Comparison of ENCODE assay signal across 12 cellular contexts in genomic region chr1:244092293-244093264, GRCh38. TPM values are rescaled to one million over a fixed set of nuclear protein-coding genes. Genes with fewer than 3 reads are reported as not detected.
DNase-seq lines count a peak whose midpoint lies in the region; ATAC-seq, FAIRE-seq and TF ChIP-seq lines count a peak whose summit lies in the region.
"Had no signal": no experiment of that assay in that cellular context is flagged by ENCODE, and none has a peak within 500 bp of the region (broad histone marks: within the 10 kb centered on the region; RNA-seq: fewer than 3 reads in every experiment).

No MANE protein-coding gene starts in this region.

- CTCF ChIA-PET in activated CD4-positive, alpha-beta T cell treated with anti-CD3 and anti-CD28 coated beads, Interleukin-2, amount 10 ng/mL, durations not matched to agents 7 days and 5 days (lab: Charles Lee), result no interaction called here

- H3K27ac Mint-ChIP-seq in activated CD4-positive, alpha-beta T cell treated with anti-CD3 and anti-CD28 coated beads, Interleukin-2, amount 10 ng/mL, durations not matched to agents 7 days and 5 days, result no peak overlapping the region
- H3K27ac Mint-ChIP-seq in glutamatergic neuron (ENCODE audit: unreplicated experiment), result no peak overlapping the region

- H3K4me1 ChIP-seq in breast epithelium (no peaks in the 10 kb centered on the region), right lobe of liver (peaks cover 0 to 61% (median 27%) of the 10 kb centered on the region in 4 donors)

- intact Hi-C loops in breast epithelium (cut with DNase I; ENCODE audit: low total_unique reads) (no loop called here), right lobe of liver (cut with DNase I) (no loop called here)

- H3K27ac ChIP-seq in breast epithelium (peak overlapping the region; percentile 63 to 71), right lobe of liver (peak overlapping the region in 2 of 3 donors; percentile 69 to 78)
- H3K27ac ChIP-seq: C4-2B had no signal

- DNase-seq in AG10803 (ENCODE audit: low read depth) (peak; percentile 86), NCI-H146 (lab: John Stamatoyannopoulos, UW) (peak; percentile 95), breast epithelium (ENCODE audit: low spot score in 2 of 2) (peak in 1 of 2 donors; percentile 25), right lobe of liver (peak in 1 of 3 donors; percentile 53), mesenteric fat pad (ENCODE audit: low spot score) (no peak), frontal cortex (ENCODE audit: low spot score in 2 of 2) (no peak), glutamatergic neuron (no peak)
- no peak for DNase-seq in activated CD4-positive, alpha-beta T cell treated with anti-CD3 and anti-CD28 coated beads, Interleukin-2, amount 10 ng/mL, durations not matched to agents 7 days and 5 days
- DNase-seq: naive B cell; NCI-H510A treated with DMSO at 0.1 percent for 48 hours; stimulated activated CD4-positive, alpha-beta T cell treated with anti-CD3 and anti-CD28 coated beads, Interleukin-15, amount 100 ng/mL, for 24 hours had no signal

- TF ChIP-seq CTCF in AG10803 (conservative IDR thresholded peaks at IDR 0.05; ENCODE audit: low read length) (no peak), breast epithelium (IDR thresholded peaks at IDR 0.05) (no peak), right lobe of liver (IDR thresholded peaks at IDR 0.05) (no peak), glutamatergic neuron (IDR thresholded peaks at IDR 0.05; ENCODE audit: partially characterized antibody, unreplicated experiment) (no peak)

- peaks cover 2% of the 10 kb centered on the region for H3K27me3 Mint-ChIP-seq in activated CD4-positive, alpha-beta T cell treated with anti-CD3 and anti-CD28 coated beads, Interleukin-2, amount 10 ng/mL, durations not matched to agents 7 days and 5 days
- peaks cover 1% of the 10 kb centered on the region for H3K27me3 Mint-ChIP-seq in glutamatergic neuron (ENCODE audit: unreplicated experiment)

- H3K4me3 Mint-ChIP-seq in activated CD4-positive, alpha-beta T cell treated with anti-CD3 and anti-CD28 coated beads, Interleukin-2, amount 10 ng/mL, durations not matched to agents 7 days and 5 days, result no peak overlapping the region
- no peak overlapping the region for H3K4me3 Mint-ChIP-seq in glutamatergic neuron (ENCODE audit: unreplicated experiment)
- H3K4me3 Mint-ChIP-seq: naive B cell had no signal

- no peak overlapping the region for H3K4me3 ChIP-seq in AG10803 (ENCODE audit: low read length)
- H3K4me3 ChIP-seq in breast epithelium, result no peak overlapping the region
- no peak overlapping the region for H3K4me3 ChIP-seq in right lobe of liver

- H3K36me3 ChIP-seq in breast epithelium, result no peaks in the 10 kb centered on the region
- no peaks in the 10 kb centered on the region for H3K36me3 ChIP-seq in right lobe of liver

- H3K27me3 ChIP-seq in breast epithelium (no peaks in the 10 kb centered on the region), right lobe of liver (no peaks in the 10 kb centered on the region)

- no peak for FAIRE-seq in frontal cortex (lab: Jason Lieb, UNC)

- H3K36me3 Mint-ChIP-seq in activated CD4-positive, alpha-beta T cell treated with anti-CD3 and anti-CD28 coated beads, Interleukin-2, amount 10 ng/mL, durations not matched to agents 7 days and 5 days (ENCODE audit: low read depth), result no peaks in the 10 kb centered on the region
- H3K36me3 Mint-ChIP-seq in glutamatergic neuron (ENCODE audit: unreplicated experiment), result no peaks in the 10 kb centered on the region
- H3K36me3 Mint-ChIP-seq: naive B cell had no signal

- ATAC-seq in right lobe of liver, result peak; percentile 56 to 72 (median 65)

- TF ChIP-seq POLR2A in breast epithelium (IDR thresholded peaks at IDR 0.05) (no peak), right lobe of liver (IDR thresholded peaks at IDR 0.05) (no peak)

- no peaks in the 10 kb centered on the region for H3K9me3 Mint-ChIP-seq in activated CD4-positive, alpha-beta T cell treated with anti-CD3 and anti-CD28 coated beads, Interleukin-2, amount 10 ng/mL, durations not matched to agents 7 days and 5 days
- H3K9me3 Mint-ChIP-seq in glutamatergic neuron (ENCODE audit: unreplicated experiment), result no peaks in the 10 kb centered on the region
- H3K9me3 Mint-ChIP-seq: naive B cell had no signal

- no peaks in the 10 kb centered on the region for H3K9me3 ChIP-seq in breast epithelium
- no peaks in the 10 kb centered on the region for H3K9me3 ChIP-seq in right lobe of liver

- 44% methylated on average over 13 of the region's 13 CpGs for WGBS in right lobe of liver (ENCODE audit: insufficient coverage, low coverage, low lambda C conversion rate, missing lambda C conversion rate)

- POLR2A ChIA-PET in activated CD4-positive, alpha-beta T cell treated with anti-CD3 and anti-CD28 coated beads, Interleukin-2, amount 10 ng/mL, durations not matched to agents 7 days and 5 days (lab: Charles Lee), result no interaction called here

- H3K4me1 Mint-ChIP-seq in activated CD4-positive, alpha-beta T cell treated with anti-CD3 and anti-CD28 coated beads, Interleukin-2, amount 10 ng/mL, durations not matched to agents 7 days and 5 days, result no peaks in the 10 kb centered on the region
- H3K4me1 Mint-ChIP-seq in glutamatergic neuron (ENCODE audit: low read depth, unreplicated experiment), result peaks cover 3% of the 10 kb centered on the region

RNA-seq across cellular contexts. Expression of gene ZBTB18, which starts 41.5 kb away (rescaled TPM):
- 10 to 100 TPM; 10.1 to 19.7 (median 16.7) TPM for total RNA-seq in breast epithelium
- total RNA-seq in right lobe of liver, result 10 to 100 TPM in 3 of 6 experiments, 1 to 10 TPM in 3; 9.0 to 16.1 (median 10.0) TPM
- total RNA-seq in mesenteric fat pad, result 11.9 TPM
- total RNA-seq in frontal cortex, result 515 TPM
- 10 to 100 TPM; 18.4 to 19.6 TPM for total RNA-seq in activated CD4-positive, alpha-beta T cell treated with anti-CD3 and anti-CD28 coated beads, Interleukin-2, amount 10 ng/mL, durations not matched to agents 7 days and 5 days
- 213 TPM for total RNA-seq in glutamatergic neuron (ENCODE audit: unreplicated experiment)

Comparison
In these comparisons a context has a peak if more than half of its experiments do, and no peak if none do; other contexts are left out.
1. DNase-seq: peak in AG10803 (single experiment) and NCI-H146 (single experiment); none in mesenteric fat pad (single experiment), frontal cortex (0 of 2), activated CD4-positive, alpha-beta T cell treated with anti-CD3 and anti-CD28 coated beads, Interleukin-2, amount 10 ng/mL, durations not matched to agents 7 days and 5 days (single experiment) and glutamatergic neuron (single experiment).
2. RNA of gene ZBTB18, which starts 41.5 kb away (total RNA-seq): 515 TPM in frontal cortex (single experiment) and 213 TPM in glutamatergic neuron (single experiment); 18.4 to 19.6 TPM in activated CD4-positive, alpha-beta T cell treated with anti-CD3 and anti-CD28 coated beads, Interleukin-2, amount 10 ng/mL, durations not matched to agents 7 days and 5 days, 10.1 to 19.7 TPM in breast epithelium, 11.9 TPM in mesenteric fat pad (single experiment) and 9.0 to 16.1 TPM in right lobe of liver; every median in the first group is over 10 times any median in the second.